In the genomic region with DNA sequence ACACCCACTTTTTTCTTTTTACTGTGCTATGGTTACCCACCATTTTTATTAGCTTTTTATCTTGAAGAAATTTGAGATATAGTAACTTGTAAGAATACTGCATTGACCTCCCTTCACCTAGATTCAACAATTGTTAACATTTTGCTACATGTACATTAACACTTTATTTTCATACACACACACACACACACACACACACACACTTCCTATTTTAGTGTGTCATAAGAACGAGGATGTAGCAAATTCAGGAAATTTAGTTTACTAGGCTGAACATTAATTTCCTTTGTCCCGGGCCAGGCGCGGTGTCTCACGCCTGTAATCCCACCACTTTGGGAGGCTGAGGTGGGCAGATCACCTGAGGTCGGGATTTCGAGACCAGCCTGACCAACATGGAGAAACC, we compare ENCODE assay signal across 10 cellular contexts. TPM values are rescaled to one million over a fixed set of nuclear protein-coding genes. Genes with fewer than 3 reads are reported as not detected.
DNase-seq lines count a peak whose midpoint lies in the region; ATAC-seq, FAIRE-seq and TF ChIP-seq lines count a peak whose summit lies in the region.
"Had no signal": no experiment of that assay in that cellular context is flagged by ENCODE, and none has a peak within 500 bp of the region (broad histone marks: within the 10 kb centered on the region; RNA-seq: fewer than 3 reads in every experiment).

No MANE protein-coding gene starts in this region.

- H3K4me1 Mint-ChIP-seq in activated T-cell treated with anti-CD3 and anti-CD28 coated beads, Interleukin-2, amount 50 U/mL, for 4 hours (ENCODE audit: low read depth) = peaks cover 16% of the 10 kb centered on the region

- TF ChIP-seq POLR2A in thyroid gland (IDR thresholded peaks at IDR 0.05) = no peak

- intact Hi-C loops in thyroid gland (cut with DNase I) = no loop called here

- FAIRE-seq in keratinocyte (lab: Jason Lieb, UNC) = no peak

- H3K27me3 ChIP-seq in WERI-Rb-1 (ENCODE audit: insufficient read depth, low read depth, severe bottlenecking) = no peaks in the 10 kb centered on the region
- no peaks in the 10 kb centered on the region for H3K27me3 ChIP-seq in keratinocyte (ENCODE audit: control insufficient read depth, extremely low read depth, insufficient read depth, low read length)
- no peaks in the 10 kb centered on the region for H3K27me3 ChIP-seq in thyroid gland
- H3K27me3 ChIP-seq: ascending aorta had no signal

- dilution Hi-C loops in keratinocyte (cut with MboI; ENCODE audit: extremely low pct_ligation_motif_present, low sequenced_read_pairs) = no loop called here

- no peaks in the 10 kb centered on the region for H3K9me1 ChIP-seq in keratinocyte (ENCODE audit: control insufficient read depth, extremely low read depth, insufficient read depth, low read length)

- WGBS in thyroid gland, 2 donors = 80 to 87% methylated on average over 7 of the region's 7 CpGs

- H3K36me3 Mint-ChIP-seq in activated T-cell treated with anti-CD3 and anti-CD28 coated beads, Interleukin-2, amount 50 U/mL, for 4 hours (ENCODE audit: insufficient read depth) = peaks cover 4% of the 10 kb centered on the region

- TF ChIP-seq CTCF in WERI-Rb-1 (IDR thresholded peaks at IDR 0.05; ENCODE audit: low read depth, low read length) (no peak), keratinocyte (optimal IDR thresholded peaks at IDR 0.05 in 1 of 3, IDR thresholded peaks at IDR 0.05 in 1 of 3, conservative IDR thresholded peaks at IDR 0.05 in 1 of 3; ENCODE audit: extremely low read depth in 1 of 3, insufficient read depth in 2 of 3, low read length in 3 of 3) (no peak), thyroid gland (IDR thresholded peaks at IDR 0.05) (no peak)

- no peak for ATAC-seq in activated T-cell treated with anti-CD3 and anti-CD28 coated beads, Interleukin-2, amount 50 U/mL, for 4 hours
- no peak for ATAC-seq in GM21619 (IDR thresholded peaks at IDR 0.05; ENCODE audit: unreplicated experiment)

- no peaks in the 10 kb centered on the region for H3K9me3 ChIP-seq in WERI-Rb-1 (ENCODE audit: severe bottlenecking)
- H3K9me3 ChIP-seq in keratinocyte (ENCODE audit: control insufficient read depth, low read depth, low read length) = no peaks in the 10 kb centered on the region
- H3K9me3 ChIP-seq in thyroid gland = no peaks in the 10 kb centered on the region
- H3K9me3 ChIP-seq: ascending aorta had no signal

- H3K36me3 ChIP-seq in WERI-Rb-1 (peaks cover 9% of the 10 kb centered on the region), keratinocyte (ENCODE audit: control insufficient read depth in 2 of 2, extremely low read depth in 1 of 2, insufficient read depth in 2 of 2, low read length in 2 of 2) (no peaks in the 10 kb centered on the region), thyroid gland (no peaks in the 10 kb centered on the region)

- peak overlapping the region; percentile 99 for H3K9ac ChIP-seq in keratinocyte (ENCODE audit: control insufficient read depth, extremely low read depth, insufficient read depth, low read length)

- H3K4me3 Mint-ChIP-seq in activated T-cell treated with anti-CD3 and anti-CD28 coated beads, Interleukin-2, amount 50 U/mL, for 4 hours = peak overlapping the region; percentile 97

- no peaks in the 10 kb centered on the region for H3K27me3 Mint-ChIP-seq in activated T-cell treated with anti-CD3 and anti-CD28 coated beads, Interleukin-2, amount 50 U/mL, for 4 hours (ENCODE audit: low read depth)

- peak overlapping the region; percentile 75 for H3K4me2 ChIP-seq in keratinocyte (ENCODE audit: control insufficient read depth, extremely low read depth, insufficient read depth, low read depth, low read length)

- DNase-seq in activated T-cell treated with anti-CD3 and anti-CD28 coated beads, Interleukin-2, amount 50 U/mL, for 4 hours = no peak
- no peak for DNase-seq in activated T-cell treated with anti-CD3 and anti-CD28 coated beads, Interleukin-2, amount 50 U/mL, for 1 hour
- DNase-seq in WERI-Rb-1 (no peak), keratinocyte (ENCODE audit: low read depth, low spot score) (no peak), thyroid gland (no peak), anterior cingulate cortex (lab: John Stamatoyannopoulos, UW) (no peak), NCI-H1694 (lab: John Stamatoyannopoulos, UW) (no peak)
- DNase-seq: left colon had no signal

- H3K27ac ChIP-seq in WERI-Rb-1 (no peak overlapping the region; the same call in 1 of the 2 replicates), keratinocyte (ENCODE audit: control insufficient read depth, insufficient read depth, low read length) (peak overlapping the region; percentile 98), thyroid gland (peak overlapping the region in 2 of 3 donors; percentile 86 to 95)

- peaks cover 36% of the 10 kb centered on the region for H3K79me2 ChIP-seq in keratinocyte (ENCODE audit: control insufficient read depth, insufficient read depth, low read length)

- H3K4me1 ChIP-seq in keratinocyte (ENCODE audit: control insufficient read depth, extremely low read depth, insufficient read depth, low read length) (peaks cover 34% of the 10 kb centered on the region), thyroid gland (peaks cover 17 to 26% of the 10 kb centered on the region in 2 donors)

- H3K4me3 ChIP-seq in WERI-Rb-1 (ENCODE audit: low read depth, low read length) (peak overlapping the region; percentile 99), keratinocyte (ENCODE audit: control insufficient read depth in 2 of 3, extremely low read depth in 1 of 3, insufficient read depth in 2 of 3, low read depth in 1 of 3, low read length in 3 of 3) (peak overlapping the region in 2 of 3 experiments; percentile 95 to 97), thyroid gland (replicated peaks in 1 of 3) (no peak overlapping the region)

- H2AFZ ChIP-seq in keratinocyte (ENCODE audit: control insufficient read depth, low read length) = no peak overlapping the region

- H3K9me3 Mint-ChIP-seq in activated T-cell treated with anti-CD3 and anti-CD28 coated beads, Interleukin-2, amount 50 U/mL, for 4 hours = no peaks in the 10 kb centered on the region

- no peaks in the 10 kb centered on the region for H4K20me1 ChIP-seq in keratinocyte (ENCODE audit: control insufficient read depth, extremely low read depth, insufficient read depth, low read length)

RNA-seq across cellular contexts. Expression of gene ATP6V1E1, which starts 1.1 kb away (rescaled TPM):
- total RNA-seq in activated T-cell treated with anti-CD3 and anti-CD28 coated beads, Interleukin-2, amount 50 U/mL, for 4 hours = 100 to 1,000 TPM in 2 of 3 donors, 10 to 100 TPM in 1; 96.9 to 116 (median 104) TPM
- 207 to 270 TPM (median 227 TPM) in 3 replicates for polyA plus RNA-seq in keratinocyte
- 354 TPM for polyA plus RNA-seq in keratinocyte (2011; ENCODE audit: low read depth)
- 220 and 314 TPM in 2 replicates for polyA plus RNA-seq in keratinocyte (2011; cell fraction: cytosol; rRNA removed)
- polyA plus RNA-seq in keratinocyte (2011; cell fraction: nucleus; rRNA removed) = 197 and 212 TPM in 2 replicates
- 157 and 239 TPM in 2 replicates for polyA plus RNA-seq in keratinocyte (2012; ENCODE audit: low replicate concordance)
- 54.7 to 217 TPM (median 152 TPM) in 3 replicates for polyA minus RNA-seq in keratinocyte
- polyA minus RNA-seq in keratinocyte (2011; cell fraction: cytosol; rRNA and poly(A)+ RNA removed) = 109 TPM
- polyA minus RNA-seq in keratinocyte (2011; cell fraction: nucleus; rRNA and poly(A)+ RNA removed) = 51.4 and 93.2 TPM in 2 replicates
- 100 to 1,000 TPM in 3 of 4 donors, 10 to 100 TPM in 1; 88.6 to 132 (median 119) TPM for total RNA-seq in thyroid gland

RNA-seq across cellular contexts. Expression of gene BCL2L13, which starts 8.9 kb away (rescaled TPM):
- 10 to 100 TPM; 32.3 to 37.8 (median 35.7) TPM for total RNA-seq in activated T-cell treated with anti-CD3 and anti-CD28 coated beads, Interleukin-2, amount 50 U/mL, for 4 hours
- polyA plus RNA-seq in keratinocyte = 45.0 to 54.7 TPM (median 51.0 TPM) in 3 replicates
- polyA plus RNA-seq in keratinocyte (2011; ENCODE audit: low read depth) = 31.5 TPM
- polyA plus RNA-seq in keratinocyte (2011; cell fraction: cytosol; rRNA removed) = 48.3 and 59.8 TPM in 2 replicates
- polyA plus RNA-seq in keratinocyte (2011; cell fraction: nucleus; rRNA removed) = 54.1 and 54.4 TPM in 2 replicates
- 31.6 and 43.3 TPM in 2 replicates for polyA plus RNA-seq in keratinocyte (2012; ENCODE audit: low replicate concordance)
- 41.9 to 62.2 TPM (median 55.3 TPM) in 3 replicates for polyA minus RNA-seq in keratinocyte
- 46.0 TPM for polyA minus RNA-seq in keratinocyte (2011; cell fraction: cytosol; rRNA and poly(A)+ RNA removed)
- polyA minus RNA-seq in keratinocyte (2011; cell fraction: nucleus; rRNA and poly(A)+ RNA removed) = 25.2 and 41.0 TPM in 2 replicates
- 100 to 1,000 TPM in 1 of 4 donors, 10 to 100 TPM in 3; 46.0 to 103 (median 72.2) TPM for total RNA-seq in thyroid gland

Comparison
In these comparisons a context has a peak if more than half of its experiments do, and no peak if none do; other contexts are left out.
1. H3K4me3 ChIP-seq: peak in WERI-Rb-1 (single experiment) and keratinocyte (2 of 3); none in thyroid gland (0 of 3).